8 cellular contexts compared by ENCODE assay signal in the genomic region with DNA sequence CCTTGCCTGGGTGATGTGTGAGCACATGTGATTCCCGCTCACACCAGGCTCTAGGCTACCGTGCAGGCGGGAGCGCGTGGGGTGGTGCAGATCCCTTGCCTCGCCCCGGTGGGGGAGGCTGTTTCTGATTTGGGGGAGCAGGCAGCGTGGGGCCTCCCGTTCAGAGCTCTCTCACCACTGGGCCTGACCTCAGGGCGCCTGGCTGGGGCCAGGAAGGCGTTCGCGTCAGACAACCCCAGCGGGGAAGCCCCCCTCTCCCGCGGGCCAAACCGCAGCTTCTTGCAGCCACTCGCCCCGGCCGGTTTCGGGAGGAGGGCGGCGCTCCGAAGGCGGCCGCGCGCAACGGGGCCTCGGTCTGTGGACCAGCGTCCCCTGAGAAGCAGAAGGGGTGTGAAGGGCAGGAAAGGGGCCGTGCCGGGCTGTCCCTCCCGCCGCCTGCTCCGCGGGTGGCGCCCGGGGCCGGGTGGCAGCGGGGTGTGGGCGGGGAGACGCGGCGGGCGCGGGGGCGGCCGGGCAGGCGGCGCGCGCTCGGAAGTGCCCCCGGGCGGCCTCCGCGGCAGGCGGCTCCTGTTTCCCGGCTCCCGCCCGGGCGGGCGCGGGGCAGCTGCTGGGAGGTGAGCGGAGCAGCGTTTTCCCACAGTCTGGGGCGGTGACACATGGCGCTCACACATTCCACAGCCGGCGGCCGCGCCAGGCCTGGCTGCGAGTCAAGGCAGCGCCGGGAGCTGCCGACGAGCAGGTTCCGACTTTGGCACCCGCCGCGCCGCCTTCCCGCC.
A peak's percentile ranks its signal among the peaks of the same experiment; 100 is the strongest.
DNase-seq lines count a peak whose midpoint lies in the region; ATAC-seq and TF ChIP-seq lines count a peak whose summit lies in the region.

No MANE protein-coding gene starts in this region.

- peaks cover 67% of the 10 kb centered on the region for H3K27me3 Mint-ChIP-seq in central memory CD8-positive, alpha-beta T cell

- H3K4me3 Mint-ChIP-seq in central memory CD8-positive, alpha-beta T cell: peak overlapping the region; percentile 73

- no peak for TF ChIP-seq CTCF in WI38 (IDR thresholded peaks at IDR 0.05; ENCODE audit: low read depth, low read length)

- H3K4me3 ChIP-seq in WI38 (ENCODE audit: low read depth, low read length): peak overlapping the region; percentile 50

- peak; percentile 78 for DNase-seq in NCI-H82 (lab: John Stamatoyannopoulos, UW)
- no peak for DNase-seq in NCI-H82 treated with DMSO at 0.1 percent for 48 hours (lab: John Stamatoyannopoulos, UW; ENCODE audit: unreplicated experiment)
- peak; percentile 59 for DNase-seq in NCI-H1417 treated with DMSO at 0.1 percent for 48 hours (lab: John Stamatoyannopoulos, UW)
- DNase-seq in central memory CD8-positive, alpha-beta T cell (ENCODE audit: low spot score in 2 of 2): peak; percentile 32 to 43
- DNase-seq in kidney glomerular epithelial cell (lab: John Stamatoyannopoulos, UW): peak; percentile 94
- DNase-seq in stimulated activated CD4-positive, alpha-beta T cell treated with anti-CD3 and anti-CD28 coated beads, Interleukin-15, amount 100 ng/mL, for 1 hour (ENCODE audit: low read depth in 1 of 2, low spot score in 1 of 2): peak; percentile 28 to 54

- no peaks in the 10 kb centered on the region for H3K9me3 Mint-ChIP-seq in central memory CD8-positive, alpha-beta T cell

- peak; percentile 94 for ATAC-seq in HG02840 (IDR thresholded peaks at IDR 0.05; ENCODE audit: low FRiP score, unreplicated experiment)
- ATAC-seq in central memory CD8-positive, alpha-beta T cell (replicated peaks; ENCODE audit: extremely low read depth, poor library complexity, severe bottlenecking): peak; percentile 81

- H3K4me1 Mint-ChIP-seq in central memory CD8-positive, alpha-beta T cell: no peaks in the 10 kb centered on the region

- peaks cover 3% of the 10 kb centered on the region for H3K36me3 Mint-ChIP-seq in central memory CD8-positive, alpha-beta T cell (ENCODE audit: insufficient read depth)

- H3K27ac Mint-ChIP-seq in central memory CD8-positive, alpha-beta T cell (ENCODE audit: low read depth): no peak overlapping the region
